ENCODE assay signal across 1 cellular context in the genomic region with DNA sequence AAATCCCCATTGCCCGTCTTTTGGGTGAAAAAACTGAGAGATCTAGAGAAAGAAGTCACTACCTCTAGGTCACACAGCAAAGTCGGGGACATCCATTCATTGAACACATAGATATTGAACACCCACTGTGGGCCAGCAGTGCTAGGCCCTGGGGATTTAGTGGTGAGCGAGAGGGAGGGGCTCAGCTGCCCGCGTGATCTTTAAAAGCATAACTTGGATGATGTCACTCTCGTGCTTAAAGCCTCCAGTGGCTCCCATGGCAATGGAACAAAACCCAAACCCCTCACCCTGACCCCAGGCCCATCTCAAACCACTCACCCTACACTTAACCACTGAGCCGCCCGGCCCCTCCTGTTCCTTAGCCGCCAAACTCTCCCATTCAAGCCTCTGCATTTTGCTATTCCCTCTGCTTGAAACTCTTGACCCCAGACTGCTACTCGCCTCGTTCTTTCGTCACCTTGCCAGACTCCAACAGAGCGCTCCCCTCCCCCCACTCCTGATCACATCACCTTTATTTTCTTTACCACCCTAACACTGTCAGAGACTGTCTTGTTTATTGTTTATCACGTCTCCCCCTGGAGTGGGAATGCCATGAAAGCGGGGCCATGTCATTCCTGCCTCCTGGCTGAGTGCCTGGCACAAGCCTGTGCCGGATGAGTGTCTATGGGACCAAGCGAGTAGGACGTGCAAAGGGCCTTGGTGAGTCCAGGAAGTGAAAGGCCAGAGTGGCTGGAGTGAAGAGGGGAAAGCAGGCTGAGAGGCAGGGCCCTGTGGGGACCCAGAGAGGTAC.
TF ChIP-seq lines count a peak whose summit lies in the region.

No MANE protein-coding gene starts in this region.

TF ChIP-seq in HepG2, 621 proteins besides CTCF, POLR2A, EP300 and RAD21 (continued from another document and continues in another):
- TF ChIP-seq STAG1 (CRISPR knock-in tag; IDR thresholded peaks at IDR 0.05) (no peak), ZNF20 (CRISPR knock-in tag; IDR thresholded peaks at IDR 0.05) (no peak), HIC2 (CRISPR knock-in tag; IDR thresholded peaks at IDR 0.05; ENCODE audit: low read depth) (no peak), ZNF318 (CRISPR knock-in tag; IDR thresholded peaks at IDR 0.05) (0 out of 2 replicates have a peak, but pooled peaks have one; percentile 49), ELF1 (CRISPR knock-in tag; IDR thresholded peaks at IDR 0.05) (peak; percentile 51), ZNF431 (CRISPR knock-in tag; IDR thresholded peaks at IDR 0.05; ENCODE audit: borderline replicate concordance, low read depth) (0 out of 2 replicates have a peak, but pooled peaks have one; percentile 41), ZNF430 (CRISPR knock-in tag; IDR thresholded peaks at IDR 0.05) (peak; percentile 12; the same call in 1 of the 2 replicates), SNAPC2 (CRISPR knock-in tag; IDR thresholded peaks at IDR 0.05) (no peak), NFIB (CRISPR knock-in tag; IDR thresholded peaks at IDR 0.05; ENCODE audit: borderline replicate concordance) (no peak), ZNF687 (CRISPR knock-in tag; IDR thresholded peaks at IDR 0.05) (peak; percentile 37), NKX3-1 (CRISPR knock-in tag; IDR thresholded peaks at IDR 0.05) (no peak), HOXA9 (CRISPR knock-in tag; IDR thresholded peaks at IDR 0.05; ENCODE audit: borderline replicate concordance) (no peak), CHD4 (IDR thresholded peaks at IDR 0.05; ENCODE audit: borderline replicate concordance, low read length) (no peak), ZNF768 (CRISPR knock-in tag; IDR thresholded peaks at IDR 0.05) (no peak), TRAFD1 (CRISPR knock-in tag; IDR thresholded peaks at IDR 0.05; ENCODE audit: borderline replicate concordance) (no peak), ZNF281 (CRISPR knock-in tag; IDR thresholded peaks at IDR 0.05; ENCODE audit: borderline replicate concordance) (peak; percentile 56; the same call in 1 of the 2 replicates), MEIS1 (CRISPR knock-in tag; IDR thresholded peaks at IDR 0.05; ENCODE audit: borderline replicate concordance) (no peak), KDM5B (CRISPR knock-in tag; IDR thresholded peaks at IDR 0.05; ENCODE audit: borderline replicate concordance) (peak; percentile 22; the same call in 1 of the 2 replicates), ZNF180 (CRISPR knock-in tag; IDR thresholded peaks at IDR 0.05; ENCODE audit: borderline replicate concordance, low read depth) (no peak), MED13 (CRISPR knock-in tag; IDR thresholded peaks at IDR 0.05) (no peak), PHF8 (CRISPR knock-in tag; IDR thresholded peaks at IDR 0.05) (no peak), POLR2AphosphoS5 (IDR thresholded peaks at IDR 0.05; ENCODE audit: low read depth, low read length) (no peak), STAT5B (CRISPR knock-in tag; IDR thresholded peaks at IDR 0.05) (no peak), RAD51 (IDR thresholded peaks at IDR 0.05; ENCODE audit: borderline replicate concordance) (no peak), MAZ (IDR thresholded peaks at IDR 0.05; ENCODE audit: borderline replicate concordance, low read depth, low read length) (no peak), MAZ (CRISPR knock-in tag; IDR thresholded peaks at IDR 0.05; ENCODE audit: low read depth) (no peak), SYNCRIP (IDR thresholded peaks at IDR 0.05; ENCODE audit: insufficient read depth, low read depth, low read length) (no peak), GATAD1 (CRISPR knock-in tag; IDR thresholded peaks at IDR 0.05) (no peak), TAF15 (IDR thresholded peaks at IDR 0.05; ENCODE audit: low read depth, low read length, poor library complexity, severe bottlenecking) (no peak)
- TF ChIP-seq, protein P1, sequence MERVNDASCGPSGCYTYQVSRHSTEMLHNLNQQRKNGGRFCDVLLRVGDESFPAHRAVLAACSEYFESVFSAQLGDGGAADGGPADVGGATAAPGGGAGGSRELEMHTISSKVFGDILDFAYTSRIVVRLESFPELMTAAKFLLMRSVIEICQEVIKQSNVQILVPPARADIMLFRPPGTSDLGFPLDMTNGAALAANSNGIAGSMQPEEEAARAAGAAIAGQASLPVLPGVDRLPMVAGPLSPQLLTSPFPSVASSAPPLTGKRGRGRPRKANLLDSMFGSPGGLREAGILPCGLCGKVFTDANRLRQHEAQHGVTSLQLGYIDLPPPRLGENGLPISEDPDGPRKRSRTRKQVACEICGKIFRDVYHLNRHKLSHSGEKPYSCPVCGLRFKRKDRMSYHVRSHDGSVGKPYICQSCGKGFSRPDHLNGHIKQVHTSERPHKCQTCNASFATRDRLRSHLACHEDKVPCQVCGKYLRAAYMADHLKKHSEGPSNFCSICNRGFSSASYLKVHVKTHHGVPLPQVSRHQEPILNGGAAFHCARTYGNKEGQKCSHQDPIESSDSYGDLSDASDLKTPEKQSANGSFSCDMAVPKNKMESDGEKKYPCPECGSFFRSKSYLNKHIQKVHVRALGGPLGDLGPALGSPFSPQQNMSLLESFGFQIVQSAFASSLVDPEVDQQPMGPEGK (CRISPR knock-in tag; IDR thresholded peaks at IDR 0.05), result no peak
- TF ChIP-seq, protein P2, sequence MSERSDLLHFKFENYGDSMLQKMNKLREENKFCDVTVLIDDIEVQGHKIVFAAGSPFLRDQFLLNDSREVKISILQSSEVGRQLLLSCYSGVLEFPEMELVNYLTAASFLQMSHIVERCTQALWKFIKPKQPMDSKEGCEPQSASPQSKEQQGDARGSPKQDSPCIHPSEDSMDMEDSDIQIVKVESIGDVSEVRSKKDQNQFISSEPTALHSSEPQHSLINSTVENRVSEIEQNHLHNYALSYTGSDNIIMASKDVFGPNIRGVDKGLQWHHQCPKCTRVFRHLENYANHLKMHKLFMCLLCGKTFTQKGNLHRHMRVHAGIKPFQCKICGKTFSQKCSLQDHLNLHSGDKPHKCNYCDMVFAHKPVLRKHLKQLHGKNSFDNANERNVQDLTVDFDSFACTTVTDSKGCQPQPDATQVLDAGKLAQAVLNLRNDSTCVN (CRISPR knock-in tag; IDR thresholded peaks at IDR 0.05; ENCODE audit: borderline replicate concordance), result no peak
